ENCODE assay signal across 8 cellular contexts in the genomic region with DNA sequence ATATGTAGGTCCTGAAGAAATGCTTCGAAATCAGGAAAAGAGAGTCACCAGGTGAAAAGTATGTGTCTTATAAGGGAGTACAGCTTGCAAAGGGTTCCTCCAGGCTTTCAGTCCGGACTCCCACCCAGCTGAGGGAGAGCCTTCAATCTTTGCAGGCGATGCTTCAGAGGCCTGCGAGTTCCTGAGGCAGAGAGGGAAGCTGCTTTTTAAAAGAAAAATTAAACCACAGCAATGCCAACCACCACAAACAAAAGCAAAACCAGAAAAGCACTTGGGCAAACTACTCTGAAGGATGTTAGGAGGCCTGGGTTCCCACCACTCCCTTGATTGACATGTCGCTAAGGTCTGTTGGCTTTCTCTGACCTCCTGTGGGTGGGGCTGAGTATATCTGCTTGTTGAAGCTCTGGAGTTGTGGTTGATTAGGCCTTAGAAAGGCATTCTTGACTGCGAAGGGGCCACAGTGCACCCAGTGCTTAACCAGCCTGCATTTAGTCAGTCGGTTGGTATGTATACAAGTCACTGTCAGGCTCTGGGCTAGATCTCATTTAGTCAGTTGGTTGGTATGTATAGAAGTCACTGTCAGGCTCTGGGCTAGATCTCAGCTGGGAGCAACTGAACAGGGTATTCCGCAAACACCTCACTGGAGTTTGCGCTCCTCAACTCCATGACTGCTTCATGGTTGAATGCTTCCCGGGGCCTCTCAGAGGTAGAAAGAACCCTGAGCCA. TPM values are rescaled to one million over a fixed set of nuclear protein-coding genes. Genes with fewer than 3 reads are reported as not detected.
DNase-seq lines count a peak whose midpoint lies in the region; ATAC-seq and TF ChIP-seq lines count a peak whose summit lies in the region.

No MANE protein-coding gene starts in this region.

- TF ChIP-seq POLR2A in body of pancreas (IDR thresholded peaks at IDR 0.05) = no peak
- TF ChIP-seq POLR2A in tibial nerve (IDR thresholded peaks at IDR 0.05) = no peak

- ATAC-seq in body of pancreas = no peak
- peak; percentile 2 to 14 for ATAC-seq in lower lobe of right lung

- H3K36me3 ChIP-seq in body of pancreas (replicated peaks in 1 of 2; ENCODE audit: insufficient read depth in 1 of 2, low read depth in 2 of 2) (no peaks in the 10 kb centered on the region), lower lobe of right lung (peaks cover 24% of the 10 kb centered on the region), tibial nerve (peaks cover 0 to 4% (median 0%) of the 10 kb centered on the region in 3 donors), H7 (replicated peaks; ENCODE audit: control insufficient read depth, insufficient read depth, low read length) (no peaks in the 10 kb centered on the region)

- peak overlapping the region; percentile 59 to 86 (median 82) for H3K27ac ChIP-seq in body of pancreas
- peak overlapping the region; percentile 69 for H3K27ac ChIP-seq in lower lobe of right lung
- peak overlapping the region in 2 of 4 donors; percentile 13 to 46 for H3K27ac ChIP-seq in tibial nerve

- H3K27me3 ChIP-seq in body of pancreas = no peaks in the 10 kb centered on the region
- no peaks in the 10 kb centered on the region for H3K27me3 ChIP-seq in lower lobe of right lung (ENCODE audit: low read depth)
- H3K27me3 ChIP-seq in tibial nerve = no peaks in the 10 kb centered on the region
- H3K27me3 ChIP-seq in H7 (ENCODE audit: control insufficient read depth, insufficient read depth, low read length) = peaks cover 3% of the 10 kb centered on the region

- peaks cover 55% of the 10 kb centered on the region for H3K4me1 ChIP-seq in body of pancreas
- peaks cover 62% of the 10 kb centered on the region for H3K4me1 ChIP-seq in lower lobe of right lung
- H3K4me1 ChIP-seq in tibial nerve = peaks cover 0 to 47% (median 19%) of the 10 kb centered on the region in 4 donors

- 39 to 42% methylated on average over 10 of the region's 10 CpGs for WGBS in body of pancreas, 2 donors
- 57 to 61% methylated on average over 10 of the region's 10 CpGs for WGBS in tibial nerve, 2 donors

- in situ Hi-C loops in ACHN (cut with HindIII; ENCODE audit: low pct_ligation_motif_present, low pct_unique_long_range_greater_than_20kb, low sequenced_read_pairs) = no loop called here

- intact Hi-C loops in body of pancreas (cut with DNase I) = no loop called here
- intact Hi-C loops in lower lobe of right lung (cut with DNase I) = no loop called here

- DNase-seq in ACHN (peak; percentile 78), RPMI7951 (ENCODE audit: low read depth) (peak; percentile 93), body of pancreas (no peak), lower lobe of right lung (no peak), tibial nerve (ENCODE audit: low spot score in 2 of 2) (no peak), ecto neural progenitor cell (ENCODE audit: low spot score) (no peak), H7 (no peak)

- peak overlapping the region; percentile 76 for H3K4me3 ChIP-seq in GM12875 (ENCODE audit: low read depth, low read length)
- H3K4me3 ChIP-seq in body of pancreas = peak overlapping the region in 1 of 2 donors; percentile 48
- peak overlapping the region; percentile 78 for H3K4me3 ChIP-seq in lower lobe of right lung
- H3K4me3 ChIP-seq in tibial nerve = peak overlapping the region in 3 of 4 donors; percentile 61 to 71 (median 68)
- no peak overlapping the region for H3K4me3 ChIP-seq in H7 (ENCODE audit: insufficient read depth, low read depth, low read length)

- TF ChIP-seq CTCF in GM12875 (IDR thresholded peaks at IDR 0.05; ENCODE audit: borderline replicate concordance, insufficient read depth, low read depth, low read length) (no peak), body of pancreas (IDR thresholded peaks at IDR 0.05) (no peak), lower lobe of right lung (IDR thresholded peaks at IDR 0.05) (no peak), tibial nerve (IDR thresholded peaks at IDR 0.05) (no peak)

- no peak for TF ChIP-seq EP300 in tibial nerve (IDR thresholded peaks at IDR 0.05)

- H3K9me3 ChIP-seq in body of pancreas (no peaks in the 10 kb centered on the region), lower lobe of right lung (no peaks in the 10 kb centered on the region), tibial nerve (no peaks in the 10 kb centered on the region)

RNA-seq across cellular contexts. Expression of gene NIPAL3, which starts 1.2 kb away (rescaled TPM):
- 17.5 TPM in 2 replicates for total RNA-seq in RPMI7951 (2014; rRNA removed; shearing (Covaris generic))
- total RNA-seq in body of pancreas = 10 to 100 TPM; 36.8 to 65.9 TPM
- total RNA-seq in lower lobe of right lung = 38.0 TPM
- 10 to 100 TPM; 16.5 to 41.1 (median 30.1) TPM for total RNA-seq in tibial nerve
- total RNA-seq in H7 (2014; rRNA removed; shearing (Covaris generic)) = 8.9 and 21.9 TPM in 2 replicates

RNA-seq across cellular contexts. Expression of gene STPG1, which starts 3.2 kb away (rescaled TPM):
- 8.6 and 11.8 TPM in 2 replicates for total RNA-seq in RPMI7951 (2014; rRNA removed; shearing (Covaris generic))
- total RNA-seq in body of pancreas (1 to 10 TPM; 1.6 to 2.6 TPM), lower lobe of right lung (13.1 TPM), tibial nerve (1 to 10 TPM; 1.5 to 5.7 (median 3.0) TPM)
- 13.8 and 18.7 TPM in 2 replicates for total RNA-seq in H7 (2014; rRNA removed; shearing (Covaris generic))

Comparison
In these comparisons a context has a peak if more than half of its experiments do, and no peak if none do; other contexts are left out.
1. DNase-seq: peak in ACHN (single experiment) and RPMI7951 (single experiment); none in body of pancreas (0 of 4), lower lobe of right lung (single experiment), tibial nerve (0 of 2), ecto neural progenitor cell (single experiment) and H7 (single experiment).